ENCODE assay signal across 8 cellular contexts in the genomic region with DNA sequence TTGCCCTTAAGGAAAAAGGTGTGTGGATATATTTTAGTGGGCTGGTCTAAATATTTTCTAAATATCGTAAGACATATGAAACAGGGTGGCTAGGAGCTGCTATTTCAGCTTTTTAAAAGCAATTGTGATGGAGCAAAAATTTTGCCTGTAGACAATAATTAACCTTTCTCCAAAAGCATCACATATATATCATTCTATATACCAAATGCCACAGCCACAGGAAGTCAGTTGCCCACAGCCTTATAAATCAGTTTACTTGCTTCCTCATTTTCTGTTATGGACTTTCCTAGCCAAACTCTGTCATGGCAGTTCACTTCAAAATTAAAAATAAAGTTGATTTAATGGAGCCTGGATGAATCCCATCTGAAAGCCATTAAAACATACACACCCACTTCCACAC.
DNase-seq lines count a peak whose midpoint lies in the region; ATAC-seq, FAIRE-seq and TF ChIP-seq lines count a peak whose summit lies in the region.

No MANE protein-coding gene starts in this region.

- H3K36me3 ChIP-seq in OCI-LY3 (replicated peaks; ENCODE audit: low read depth, low read length): no peaks in the 10 kb centered on the region
- H3K36me3 ChIP-seq in esophagus squamous epithelium: peaks cover 0 to 13% (median 0%) of the 10 kb centered on the region in 3 donors
- H3K36me3 ChIP-seq in pancreas: no peaks in the 10 kb centered on the region

- H3K4me3 ChIP-seq in OCI-LY3 (ENCODE audit: low read length) (peak overlapping the region; percentile 72), esophagus squamous epithelium (peak overlapping the region in 1 of 4 donors; percentile 41), pancreas (no peak overlapping the region)

- peak overlapping the region; percentile 89 for H3K4me2 ChIP-seq in OCI-LY3 (ENCODE audit: low read length)

- H3K79me2 ChIP-seq in OCI-LY3 (ENCODE audit: low read length): no peaks in the 10 kb centered on the region

- no peaks in the 10 kb centered on the region for H3K27me3 ChIP-seq in OCI-LY3 (ENCODE audit: low read depth, low read length)
- H3K27me3 ChIP-seq in esophagus squamous epithelium: no peaks in the 10 kb centered on the region
- no peaks in the 10 kb centered on the region for H3K27me3 ChIP-seq in pancreas

- H3K9ac ChIP-seq in OCI-LY3 (ENCODE audit: low read length): peak overlapping the region; percentile 42

- TF ChIP-seq POLR2A in esophagus squamous epithelium (IDR thresholded peaks at IDR 0.05): no peak

- no peaks in the 10 kb centered on the region for H4K20me1 ChIP-seq in OCI-LY3 (ENCODE audit: insufficient read depth, low read length)

- DNase-seq in esophagus squamous epithelium (lab: John Stamatoyannopoulos, UW) (no peak), NCI-H345 treated with DMSO at 0.1 percent for 48 hours (lab: John Stamatoyannopoulos, UW; ENCODE audit: unreplicated experiment) (no peak), pancreas (no peak)
- DNase-seq in stimulated activated CD8-positive, alpha-beta memory T cell treated with anti-CD3 and anti-CD28 coated beads, Interleukin-4, amount 100 ng/mL, for 48 hours: no peak

- peak overlapping the region; percentile 92 for H2AFZ ChIP-seq in OCI-LY3 (ENCODE audit: low read depth, low read length)

- peak overlapping the region; percentile 36; the same call in 1 of the 2 replicates for H3K27ac ChIP-seq in OCI-LY3 (ENCODE audit: low read length)
- H3K27ac ChIP-seq in esophagus squamous epithelium: peak overlapping the region; percentile 43 to 83 (median 78)
- H3K27ac ChIP-seq in temporal lobe (ENCODE audit: low read depth, low read length): peak overlapping the region; percentile 1
- no peak overlapping the region for H3K27ac ChIP-seq in pancreas

- no peak for TF ChIP-seq CTCF in OCI-LY3 (IDR thresholded peaks at IDR 0.05; ENCODE audit: low read depth, low read length)
- no peak for TF ChIP-seq CTCF in esophagus squamous epithelium (IDR thresholded peaks at IDR 0.05)
- no peak for TF ChIP-seq CTCF in pancreas (IDR thresholded peaks at IDR 0.05)

- H3K4me1 ChIP-seq in OCI-LY3 (ENCODE audit: low read length) (peaks cover 21% of the 10 kb centered on the region), esophagus squamous epithelium (peaks cover 7 to 41% (median 7%) of the 10 kb centered on the region in 3 donors), pancreas (no peaks in the 10 kb centered on the region)

- 59 to 72% methylated on average over 1 of the region's 1 CpG for WGBS in esophagus squamous epithelium, 2 donors
- WGBS in pancreas, 2 donors: 30 to 97% methylated on average over 1 of the region's 1 CpG

- H3K9me3 ChIP-seq in OCI-LY3 (ENCODE audit: insufficient read depth, low read length) (no peaks in the 10 kb centered on the region), esophagus squamous epithelium (no peaks in the 10 kb centered on the region), pancreas (no peaks in the 10 kb centered on the region)

- no peak for FAIRE-seq in pancreas (lab: Jason Lieb, UNC)

- ATAC-seq in GM18517 (IDR thresholded peaks at IDR 0.05; ENCODE audit: unreplicated experiment): peak; percentile 62
- ATAC-seq in HG02623 (IDR thresholded peaks at IDR 0.05; ENCODE audit: unreplicated experiment): peak; percentile 52
- ATAC-seq in pancreas: no peak

- intact Hi-C loops in esophagus squamous epithelium (cut with DNase I) (loop anchor here (5.0 to 10.0 kb wide), 2 partner anchors 102 to 175 kb away; no protein-coding TSS in a partner anchor), pancreas (cut with DNase I) (loop anchor here in 2 of 3 donors (5.0 to 10.0 kb wide), 2 partner anchors 158 to 175 kb away; no protein-coding TSS in a partner anchor)

Comparison
In these comparisons a context has a peak if more than half of its experiments do, and no peak if none do; other contexts are left out.
1. ATAC-seq: peak in GM18517 (single experiment) and HG02623 (single experiment); none in pancreas (0 of 4).
2. H3K27ac ChIP-seq: peak in OCI-LY3 (single experiment), esophagus squamous epithelium (4 of 4) and temporal lobe (single experiment); none in pancreas (0 of 4).